In genomic region chr14:18920052-18920451, GRCh38 we compare ENCODE assay signal across 17 cellular contexts. TPM values are rescaled to one million over a fixed set of nuclear protein-coding genes. Genes with fewer than 3 reads are reported as not detected.
"Had no signal": no experiment of that assay in that cellular context is flagged by ENCODE, and none has a peak within 500 bp of the region (broad histone marks: within the 10 kb centered on the region; RNA-seq: fewer than 3 reads in every experiment).

No MANE protein-coding gene starts in this region.

RNA-seq across cellular contexts. Expression of gene POTEM, which starts 47.2 kb away (rescaled TPM):
- total RNA-seq: activated CD4-positive, alpha-beta memory T cell treated with anti-CD3 and anti-CD28 coated beads for 36 hours; activated CD4-positive, alpha-beta T cell treated with anti-CD3 and anti-CD28 coated beads, Interleukin-2, amount 10 ng/mL, durations not matched to agents 24 days and 14 days; activated CD8-positive, alpha-beta memory T cell treated with anti-CD3 and anti-CD28 coated beads for 36 hours; activated CD8-positive, alpha-beta T cell treated with anti-CD3 and anti-CD28 coated beads for 36 hours; activated naive CD4-positive, alpha-beta T cell treated with anti-CD3 and anti-CD28 coated beads for 36 hours; activated naive CD4-positive, alpha-beta T cell treated with anti-CD3 and anti-CD28 coated beads, Interleukin-2, amount 50 U/mL, for 72 hours; activated naive CD8-positive, alpha-beta T cell treated with anti-CD3 and anti-CD28 coated beads for 36 hours; activated T-cell treated with anti-CD3 and anti-CD28 coated beads, Interleukin-2, amount 50 U/mL, for 4 hours; activated T-cell treated with anti-CD3 and anti-CD28 coated beads, Interleukin-2, amount 50 U/mL, for 72 hours; activated T-helper 1 cell treated with anti-CD3 and anti-CD28 coated beads, Interleukin-12 subunit alpha, Interleukin-12 subunit beta, Interleukin-2, Interleukin-4 antibody, amounts not matched to agents 30 ng/mL and 10 ng/mL and 1 ng/mL, durations not matched to agents 14 hours and 24 hours and 36 hours; activated T-helper 17 cell treated with anti-CD3 and anti-CD28 coated beads, Interleukin-2, amount 50 U/mL, for 72 hours; adrenal gland; aorta; astrocyte; body of pancreas; breast epithelium; cardiac septum had no signal
- polyA plus RNA-seq: adrenal gland, aorta had no signal
